In genomic region chr11:5716518-5716917, GRCh38 we compare ENCODE assay signal across 4 cellular contexts. TPM values are rescaled to one million over a fixed set of nuclear protein-coding genes. Genes with fewer than 3 reads are reported as not detected.
"Had no signal": no experiment of that assay in that cellular context is flagged by ENCODE, and none has a peak within 500 bp of the region (broad histone marks: within the 10 kb centered on the region; RNA-seq: fewer than 3 reads in every experiment).

No MANE protein-coding gene starts in this region.

RNA-seq across cellular contexts. Expression of gene OR56B1, which starts 19.7 kb away (rescaled TPM):
- total RNA-seq: LHCN-M2, M059J, MCF 10A, NCI-H460 had no signal

RNA-seq across cellular contexts. Expression of gene OR52N4, which starts 37.5 kb away (rescaled TPM):
- total RNA-seq: LHCN-M2, M059J, MCF 10A, NCI-H460 had no signal
